ENCODE assay signal across 2 cellular contexts in genomic region chr3:190238871-190239270, GRCh38.
TF ChIP-seq lines count a peak whose summit lies in the region.

No MANE protein-coding gene starts in this region.

TF ChIP-seq in GM23338, 12 proteins besides CTCF, POLR2A, EP300 and RAD21:
- TF ChIP-seq NANOG (IDR thresholded peaks at IDR 0.05; ENCODE audit: borderline replicate concordance): no peak
- TF ChIP-seq ZNF114 (CRISPR knock-in tag; IDR thresholded peaks at IDR 0.05): no peak
- TF ChIP-seq CREB1 (CRISPR knock-in tag; IDR thresholded peaks at IDR 0.05; ENCODE audit: low read depth): no peak
- no peak for TF ChIP-seq POLR2AphosphoS5 (IDR thresholded peaks at IDR 0.05; ENCODE audit: low read depth)
- no peak for TF ChIP-seq JUNB (IDR thresholded peaks at IDR 0.05; ENCODE audit: unreplicated experiment)
- TF ChIP-seq, protein P1, sequence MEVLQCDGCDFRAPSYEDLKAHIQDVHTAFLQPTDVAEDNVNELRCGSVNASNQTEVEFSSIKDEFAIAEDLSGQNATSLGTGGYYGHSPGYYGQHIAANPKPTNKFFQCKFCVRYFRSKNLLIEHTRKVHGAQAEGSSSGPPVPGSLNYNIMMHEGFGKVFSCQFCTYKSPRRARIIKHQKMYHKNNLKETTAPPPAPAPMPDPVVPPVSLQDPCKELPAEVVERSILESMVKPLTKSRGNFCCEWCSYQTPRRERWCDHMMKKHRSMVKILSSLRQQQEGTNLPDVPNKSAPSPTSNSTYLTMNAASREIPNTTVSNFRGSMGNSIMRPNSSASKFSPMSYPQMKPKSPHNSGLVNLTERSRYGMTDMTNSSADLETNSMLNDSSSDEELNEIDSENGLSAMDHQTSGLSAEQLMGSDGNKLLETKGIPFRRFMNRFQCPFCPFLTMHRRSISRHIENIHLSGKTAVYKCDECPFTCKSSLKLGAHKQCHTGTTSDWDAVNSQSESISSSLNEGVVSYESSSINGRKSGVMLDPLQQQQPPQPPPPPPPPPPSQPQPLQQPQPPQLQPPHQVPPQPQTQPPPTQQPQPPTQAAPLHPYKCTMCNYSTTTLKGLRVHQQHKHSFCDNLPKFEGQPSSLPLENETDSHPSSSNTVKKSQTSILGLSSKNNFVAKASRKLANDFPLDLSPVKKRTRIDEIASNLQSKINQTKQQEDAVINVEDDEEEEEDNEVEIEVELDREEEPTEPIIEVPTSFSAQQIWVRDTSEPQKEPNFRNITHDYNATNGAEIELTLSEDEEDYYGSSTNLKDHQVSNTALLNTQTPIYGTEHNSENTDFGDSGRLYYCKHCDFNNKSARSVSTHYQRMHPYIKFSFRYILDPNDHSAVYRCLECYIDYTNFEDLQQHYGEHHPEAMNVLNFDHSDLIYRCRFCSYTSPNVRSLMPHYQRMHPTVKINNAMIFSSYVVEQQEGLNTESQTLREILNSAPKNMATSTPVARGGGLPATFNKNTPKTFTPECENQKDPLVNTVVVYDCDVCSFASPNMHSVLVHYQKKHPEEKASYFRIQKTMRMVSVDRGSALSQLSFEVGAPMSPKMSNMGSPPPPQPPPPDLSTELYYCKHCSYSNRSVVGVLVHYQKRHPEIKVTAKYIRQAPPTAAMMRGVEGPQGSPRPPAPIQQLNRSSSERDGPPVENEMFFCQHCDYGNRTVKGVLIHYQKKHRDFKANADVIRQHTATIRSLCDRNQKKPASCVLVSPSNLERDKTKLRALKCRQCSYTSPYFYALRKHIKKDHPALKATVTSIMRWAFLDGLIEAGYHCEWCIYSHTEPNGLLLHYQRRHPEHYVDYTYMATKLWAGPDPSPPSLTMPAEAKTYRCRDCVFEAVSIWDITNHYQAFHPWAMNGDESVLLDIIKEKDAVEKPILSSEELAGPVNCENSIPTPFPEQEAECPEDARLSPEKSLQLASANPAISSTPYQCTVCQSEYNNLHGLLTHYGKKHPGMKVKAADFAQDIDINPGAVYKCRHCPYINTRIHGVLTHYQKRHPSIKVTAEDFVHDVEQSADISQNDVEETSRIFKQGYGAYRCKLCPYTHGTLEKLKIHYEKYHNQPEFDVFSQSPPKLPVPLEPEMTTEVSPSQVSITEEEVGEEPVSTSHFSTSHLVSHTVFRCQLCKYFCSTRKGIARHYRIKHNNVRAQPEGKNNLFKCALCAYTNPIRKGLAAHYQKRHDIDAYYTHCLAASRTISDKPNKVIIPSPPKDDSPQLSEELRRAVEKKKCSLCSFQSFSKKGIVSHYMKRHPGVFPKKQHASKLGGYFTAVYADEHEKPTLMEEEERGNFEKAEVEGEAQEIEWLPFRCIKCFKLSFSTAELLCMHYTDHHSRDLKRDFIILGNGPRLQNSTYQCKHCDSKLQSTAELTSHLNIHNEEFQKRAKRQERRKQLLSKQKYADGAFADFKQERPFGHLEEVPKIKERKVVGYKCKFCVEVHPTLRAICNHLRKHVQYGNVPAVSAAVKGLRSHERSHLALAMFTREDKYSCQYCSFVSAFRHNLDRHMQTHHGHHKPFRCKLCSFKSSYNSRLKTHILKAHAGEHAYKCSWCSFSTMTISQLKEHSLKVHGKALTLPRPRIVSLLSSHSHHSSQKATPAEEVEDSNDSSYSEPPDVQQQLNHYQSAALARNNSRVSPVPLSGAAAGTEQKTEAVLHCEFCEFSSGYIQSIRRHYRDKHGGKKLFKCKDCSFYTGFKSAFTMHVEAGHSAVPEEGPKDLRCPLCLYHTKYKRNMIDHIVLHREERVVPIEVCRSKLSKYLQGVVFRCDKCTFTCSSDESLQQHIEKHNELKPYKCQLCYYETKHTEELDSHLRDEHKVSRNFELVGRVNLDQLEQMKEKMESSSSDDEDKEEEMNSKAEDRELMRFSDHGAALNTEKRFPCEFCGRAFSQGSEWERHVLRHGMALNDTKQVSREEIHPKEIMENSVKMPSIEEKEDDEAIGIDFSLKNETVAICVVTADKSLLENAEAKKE (CRISPR knock-in tag; IDR thresholded peaks at IDR 0.05): no peak
- no peak for TF ChIP-seq EZH2 (IDR thresholded peaks at IDR 0.05; ENCODE audit: low read depth, unreplicated experiment)
- TF ChIP-seq STAT1 (IDR thresholded peaks at IDR 0.05; ENCODE audit: unreplicated experiment): no peak
- TF ChIP-seq, protein P2, sequence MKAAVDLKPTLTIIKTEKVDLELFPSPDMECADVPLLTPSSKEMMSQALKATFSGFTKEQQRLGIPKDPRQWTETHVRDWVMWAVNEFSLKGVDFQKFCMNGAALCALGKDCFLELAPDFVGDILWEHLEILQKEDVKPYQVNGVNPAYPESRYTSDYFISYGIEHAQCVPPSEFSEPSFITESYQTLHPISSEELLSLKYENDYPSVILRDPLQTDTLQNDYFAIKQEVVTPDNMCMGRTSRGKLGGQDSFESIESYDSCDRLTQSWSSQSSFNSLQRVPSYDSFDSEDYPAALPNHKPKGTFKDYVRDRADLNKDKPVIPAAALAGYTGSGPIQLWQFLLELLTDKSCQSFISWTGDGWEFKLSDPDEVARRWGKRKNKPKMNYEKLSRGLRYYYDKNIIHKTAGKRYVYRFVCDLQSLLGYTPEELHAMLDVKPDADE (IDR thresholded peaks at IDR 0.05): no peak
- no peak for TF ChIP-seq ZNF331 (CRISPR knock-in tag; IDR thresholded peaks at IDR 0.05; ENCODE audit: low read depth)
- no peak for TF ChIP-seq EZH2phosphoT487 (IDR thresholded peaks at IDR 0.05; ENCODE audit: unreplicated experiment)
- TF ChIP-seq, protein P3, sequence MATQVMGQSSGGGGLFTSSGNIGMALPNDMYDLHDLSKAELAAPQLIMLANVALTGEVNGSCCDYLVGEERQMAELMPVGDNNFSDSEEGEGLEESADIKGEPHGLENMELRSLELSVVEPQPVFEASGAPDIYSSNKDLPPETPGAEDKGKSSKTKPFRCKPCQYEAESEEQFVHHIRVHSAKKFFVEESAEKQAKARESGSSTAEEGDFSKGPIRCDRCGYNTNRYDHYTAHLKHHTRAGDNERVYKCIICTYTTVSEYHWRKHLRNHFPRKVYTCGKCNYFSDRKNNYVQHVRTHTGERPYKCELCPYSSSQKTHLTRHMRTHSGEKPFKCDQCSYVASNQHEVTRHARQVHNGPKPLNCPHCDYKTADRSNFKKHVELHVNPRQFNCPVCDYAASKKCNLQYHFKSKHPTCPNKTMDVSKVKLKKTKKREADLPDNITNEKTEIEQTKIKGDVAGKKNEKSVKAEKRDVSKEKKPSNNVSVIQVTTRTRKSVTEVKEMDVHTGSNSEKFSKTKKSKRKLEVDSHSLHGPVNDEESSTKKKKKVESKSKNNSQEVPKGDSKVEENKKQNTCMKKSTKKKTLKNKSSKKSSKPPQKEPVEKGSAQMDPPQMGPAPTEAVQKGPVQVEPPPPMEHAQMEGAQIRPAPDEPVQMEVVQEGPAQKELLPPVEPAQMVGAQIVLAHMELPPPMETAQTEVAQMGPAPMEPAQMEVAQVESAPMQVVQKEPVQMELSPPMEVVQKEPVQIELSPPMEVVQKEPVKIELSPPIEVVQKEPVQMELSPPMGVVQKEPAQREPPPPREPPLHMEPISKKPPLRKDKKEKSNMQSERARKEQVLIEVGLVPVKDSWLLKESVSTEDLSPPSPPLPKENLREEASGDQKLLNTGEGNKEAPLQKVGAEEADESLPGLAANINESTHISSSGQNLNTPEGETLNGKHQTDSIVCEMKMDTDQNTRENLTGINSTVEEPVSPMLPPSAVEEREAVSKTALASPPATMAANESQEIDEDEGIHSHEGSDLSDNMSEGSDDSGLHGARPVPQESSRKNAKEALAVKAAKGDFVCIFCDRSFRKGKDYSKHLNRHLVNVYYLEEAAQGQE (IDR thresholded peaks at IDR 0.05; ENCODE audit: unreplicated experiment): no peak

TF ChIP-seq in H1, 55 proteins besides CTCF, POLR2A, EP300 and RAD21:
- TF ChIP-seq CBX8 (IDR thresholded peaks at IDR 0.05; ENCODE audit: borderline replicate concordance, low read depth, low read length) (no peak), HDAC2 (IDR thresholded peaks at IDR 0.05; ENCODE audit: borderline replicate concordance in 1 of 2, low read depth in 2 of 2, low read length in 2 of 2) (no peak), RBBP5 (IDR thresholded peaks at IDR 0.05; ENCODE audit: borderline replicate concordance, low read depth, low read length) (no peak), POLR2AphosphoS5 (IDR thresholded peaks at IDR 0.05; ENCODE audit: low read depth, low read length) (no peak), HDAC6 (IDR thresholded peaks at IDR 0.05; ENCODE audit: low read depth, low read length) (no peak), ZNF274 (IDR thresholded peaks at IDR 0.05; ENCODE audit: borderline replicate concordance, extremely low read depth, low read length) (no peak), TAF7 (optimal IDR thresholded peaks at IDR 0.05; ENCODE audit: borderline replicate concordance, low read depth, low read length) (no peak), YY1 (IDR thresholded peaks at IDR 0.05; ENCODE audit: low read depth, low read length) (no peak), CEBPB (IDR thresholded peaks at IDR 0.05; ENCODE audit: low read depth, low read length) (no peak), TAF1 (IDR thresholded peaks at IDR 0.05; ENCODE audit: low read depth, low read length) (no peak), SIN3A (conservative IDR thresholded peaks at IDR 0.05 in 1 of 2, IDR thresholded peaks at IDR 0.05 in 1 of 2; ENCODE audit: low read depth in 1 of 2, low read length in 2 of 2) (no peak), SP2 (IDR thresholded peaks at IDR 0.05; ENCODE audit: low read length) (no peak), CREB1 (IDR thresholded peaks at IDR 0.05) (no peak)
- TF ChIP-seq, protein P4, sequence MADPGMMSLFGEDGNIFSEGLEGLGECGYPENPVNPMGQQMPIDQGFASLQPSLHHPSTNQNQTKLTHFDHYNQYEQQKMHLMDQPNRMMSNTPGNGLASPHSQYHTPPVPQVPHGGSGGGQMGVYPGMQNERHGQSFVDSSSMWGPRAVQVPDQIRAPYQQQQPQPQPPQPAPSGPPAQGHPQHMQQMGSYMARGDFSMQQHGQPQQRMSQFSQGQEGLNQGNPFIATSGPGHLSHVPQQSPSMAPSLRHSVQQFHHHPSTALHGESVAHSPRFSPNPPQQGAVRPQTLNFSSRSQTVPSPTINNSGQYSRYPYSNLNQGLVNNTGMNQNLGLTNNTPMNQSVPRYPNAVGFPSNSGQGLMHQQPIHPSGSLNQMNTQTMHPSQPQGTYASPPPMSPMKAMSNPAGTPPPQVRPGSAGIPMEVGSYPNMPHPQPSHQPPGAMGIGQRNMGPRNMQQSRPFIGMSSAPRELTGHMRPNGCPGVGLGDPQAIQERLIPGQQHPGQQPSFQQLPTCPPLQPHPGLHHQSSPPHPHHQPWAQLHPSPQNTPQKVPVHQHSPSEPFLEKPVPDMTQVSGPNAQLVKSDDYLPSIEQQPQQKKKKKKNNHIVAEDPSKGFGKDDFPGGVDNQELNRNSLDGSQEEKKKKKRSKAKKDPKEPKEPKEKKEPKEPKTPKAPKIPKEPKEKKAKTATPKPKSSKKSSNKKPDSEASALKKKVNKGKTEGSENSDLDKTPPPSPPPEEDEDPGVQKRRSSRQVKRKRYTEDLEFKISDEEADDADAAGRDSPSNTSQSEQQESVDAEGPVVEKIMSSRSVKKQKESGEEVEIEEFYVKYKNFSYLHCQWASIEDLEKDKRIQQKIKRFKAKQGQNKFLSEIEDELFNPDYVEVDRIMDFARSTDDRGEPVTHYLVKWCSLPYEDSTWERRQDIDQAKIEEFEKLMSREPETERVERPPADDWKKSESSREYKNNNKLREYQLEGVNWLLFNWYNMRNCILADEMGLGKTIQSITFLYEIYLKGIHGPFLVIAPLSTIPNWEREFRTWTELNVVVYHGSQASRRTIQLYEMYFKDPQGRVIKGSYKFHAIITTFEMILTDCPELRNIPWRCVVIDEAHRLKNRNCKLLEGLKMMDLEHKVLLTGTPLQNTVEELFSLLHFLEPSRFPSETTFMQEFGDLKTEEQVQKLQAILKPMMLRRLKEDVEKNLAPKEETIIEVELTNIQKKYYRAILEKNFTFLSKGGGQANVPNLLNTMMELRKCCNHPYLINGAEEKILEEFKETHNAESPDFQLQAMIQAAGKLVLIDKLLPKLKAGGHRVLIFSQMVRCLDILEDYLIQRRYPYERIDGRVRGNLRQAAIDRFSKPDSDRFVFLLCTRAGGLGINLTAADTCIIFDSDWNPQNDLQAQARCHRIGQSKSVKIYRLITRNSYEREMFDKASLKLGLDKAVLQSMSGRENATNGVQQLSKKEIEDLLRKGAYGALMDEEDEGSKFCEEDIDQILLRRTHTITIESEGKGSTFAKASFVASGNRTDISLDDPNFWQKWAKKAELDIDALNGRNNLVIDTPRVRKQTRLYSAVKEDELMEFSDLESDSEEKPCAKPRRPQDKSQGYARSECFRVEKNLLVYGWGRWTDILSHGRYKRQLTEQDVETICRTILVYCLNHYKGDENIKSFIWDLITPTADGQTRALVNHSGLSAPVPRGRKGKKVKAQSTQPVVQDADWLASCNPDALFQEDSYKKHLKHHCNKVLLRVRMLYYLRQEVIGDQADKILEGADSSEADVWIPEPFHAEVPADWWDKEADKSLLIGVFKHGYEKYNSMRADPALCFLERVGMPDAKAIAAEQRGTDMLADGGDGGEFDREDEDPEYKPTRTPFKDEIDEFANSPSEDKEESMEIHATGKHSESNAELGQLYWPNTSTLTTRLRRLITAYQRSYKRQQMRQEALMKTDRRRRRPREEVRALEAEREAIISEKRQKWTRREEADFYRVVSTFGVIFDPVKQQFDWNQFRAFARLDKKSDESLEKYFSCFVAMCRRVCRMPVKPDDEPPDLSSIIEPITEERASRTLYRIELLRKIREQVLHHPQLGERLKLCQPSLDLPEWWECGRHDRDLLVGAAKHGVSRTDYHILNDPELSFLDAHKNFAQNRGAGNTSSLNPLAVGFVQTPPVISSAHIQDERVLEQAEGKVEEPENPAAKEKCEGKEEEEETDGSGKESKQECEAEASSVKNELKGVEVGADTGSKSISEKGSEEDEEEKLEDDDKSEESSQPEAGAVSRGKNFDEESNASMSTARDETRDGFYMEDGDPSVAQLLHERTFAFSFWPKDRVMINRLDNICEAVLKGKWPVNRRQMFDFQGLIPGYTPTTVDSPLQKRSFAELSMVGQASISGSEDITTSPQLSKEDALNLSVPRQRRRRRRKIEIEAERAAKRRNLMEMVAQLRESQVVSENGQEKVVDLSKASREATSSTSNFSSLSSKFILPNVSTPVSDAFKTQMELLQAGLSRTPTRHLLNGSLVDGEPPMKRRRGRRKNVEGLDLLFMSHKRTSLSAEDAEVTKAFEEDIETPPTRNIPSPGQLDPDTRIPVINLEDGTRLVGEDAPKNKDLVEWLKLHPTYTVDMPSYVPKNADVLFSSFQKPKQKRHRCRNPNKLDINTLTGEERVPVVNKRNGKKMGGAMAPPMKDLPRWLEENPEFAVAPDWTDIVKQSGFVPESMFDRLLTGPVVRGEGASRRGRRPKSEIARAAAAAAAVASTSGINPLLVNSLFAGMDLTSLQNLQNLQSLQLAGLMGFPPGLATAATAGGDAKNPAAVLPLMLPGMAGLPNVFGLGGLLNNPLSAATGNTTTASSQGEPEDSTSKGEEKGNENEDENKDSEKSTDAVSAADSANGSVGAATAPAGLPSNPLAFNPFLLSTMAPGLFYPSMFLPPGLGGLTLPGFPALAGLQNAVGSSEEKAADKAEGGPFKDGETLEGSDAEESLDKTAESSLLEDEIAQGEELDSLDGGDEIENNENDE (IDR thresholded peaks at IDR 0.05; ENCODE audit: insufficient replicate concordance, low read length): no peak
